Comparison of ENCODE assay signal across 34 cellular contexts in genomic region chr5:128015478-128015877, GRCh38.
"Had no signal": no experiment of that assay in that cellular context is flagged by ENCODE, and none has a peak within 500 bp of the region (broad histone marks: within the 10 kb centered on the region; RNA-seq: fewer than 3 reads in every experiment).

No MANE protein-coding gene starts in this region.

- H3K4me1 ChIP-seq: ascending aorta, Peyer's patch had no signal

- H3K4me2 ChIP-seq: SK-N-SH had no signal

- H3K4me3 ChIP-seq: ascending aorta, cardiac muscle cell, Peyer's patch, SJSA1 had no signal

- H3K27ac ChIP-seq: ascending aorta, cardiac muscle cell, Peyer's patch, SJSA1 had no signal

- H3K36me3 Mint-ChIP-seq: activated naive CD8-positive, alpha-beta T cell treated with anti-CD3 and anti-CD28 coated beads, Interleukin-2, amount 10 ng/mL, durations not matched to agents 7 days and 5 days had no signal

- H3K27ac Mint-ChIP-seq: activated CD4-positive, alpha-beta T cell treated with anti-CD3 and anti-CD28 coated beads, Interleukin-2, amount 10 ng/mL, durations not matched to agents 24 days and 14 days; activated CD8-positive, alpha-beta T cell treated with anti-CD3 and anti-CD28 coated beads for 36 hours; activated naive CD8-positive, alpha-beta T cell treated with anti-CD3 and anti-CD28 coated beads, Interleukin-2, amount 10 ng/mL, durations not matched to agents 7 days and 5 days; activated T-cell treated with anti-CD3 and anti-CD28 coated beads, Interleukin-2, amount 50 U/mL, for 72 hours; activated T-helper 17 cell treated with anti-CD3 and anti-CD28 coated beads, Interleukin-2, amount 50 U/mL, for 72 hours; T-helper 1 cell treated with Interleukin-12 subunit alpha and Interleukin-12 subunit beta and Interleukin-4 antibody, amounts not matched to agents 30 μg/mL and 1 μg/mL, for 36 hours; T-helper 2 cell treated with Interferon-gamma antibody and Interleukin-4, amounts not matched to agents 5 μg/mL and 100 μg/mL, for 36 hours had no signal

- H3K9me3 ChIP-seq: ascending aorta, Peyer's patch, SJSA1, SK-N-SH had no signal

- H3K36me3 ChIP-seq: ascending aorta, cardiac muscle cell, Peyer's patch, SJSA1 had no signal

- FAIRE-seq: TTC549 had no signal

- DNase-seq: activated CD4-positive, alpha-beta T cell treated with anti-CD3 and anti-CD28 coated beads, Interleukin-2, amount 10 ng/mL, durations not matched to agents 24 days and 14 days; activated CD4-positive, alpha-beta T cell treated with anti-CD3 and anti-CD28 coated beads, Interleukin-2, amount 50 U/mL, for 4 hours; activated CD8-positive, alpha-beta T cell treated with anti-CD3 and anti-CD28 coated beads for 36 hours; activated effector memory CD4-positive, alpha-beta T cell treated with anti-CD3 and anti-CD28 coated beads, Interleukin-2, amount 50 U/mL, for 16 hours; activated naive CD4-positive, alpha-beta T cell; activated naive CD4-positive, alpha-beta T cell treated with anti-CD3 and anti-CD28 coated beads, Interleukin-2, amount 50 U/mL, for 16 hours; activated naive CD8-positive, alpha-beta T cell treated with anti-CD3 and anti-CD28 coated beads, Interleukin-2, amount 10 ng/mL, durations not matched to agents 7 days and 5 days; activated T-cell treated with anti-CD3 and anti-CD28 coated beads, Interleukin-2, amount 50 U/mL, for 1 hour; activated T-cell treated with anti-CD3 and anti-CD28 coated beads, Interleukin-2, amount 50 U/mL, for 72 hours; amygdala; NCI-H1048; NCI-H1105 treated with DMSO at 0.1 percent for 48 hours; NCI-H146; NCI-H187; NCI-H2029 treated with DMSO at 0.1 percent for 48 hours; NCI-H2107; NCI-H2171; NCI-H446; NCI-H510A treated with DMSO at 0.1 percent for 48 hours; NCI-H526 treated with DMSO at 0.1 percent for 48 hours; NCI-H82; PC-3; Peyer's patch; RPMI8226; SHP77 treated with DMSO at 0.1 percent for 48 hours; SK-N-SH had no signal

- H3K27me3 ChIP-seq: ascending aorta, cardiac muscle cell, Peyer's patch, SJSA1 had no signal

- H3K4me1 Mint-ChIP-seq: activated CD4-positive, alpha-beta T cell treated with anti-CD3 and anti-CD28 coated beads, Interleukin-2, amount 10 ng/mL, durations not matched to agents 24 days and 14 days; activated naive CD8-positive, alpha-beta T cell treated with anti-CD3 and anti-CD28 coated beads, Interleukin-2, amount 10 ng/mL, durations not matched to agents 7 days and 5 days; activated T-helper 17 cell treated with anti-CD3 and anti-CD28 coated beads, Interleukin-2, amount 50 U/mL, for 72 hours; central memory CD8-positive, alpha-beta T cell had no signal

- H3K9ac ChIP-seq: SK-N-SH had no signal

- ATAC-seq: activated CD8-positive, alpha-beta T cell treated with anti-CD3 and anti-CD28 coated beads for 36 hours; activated T-cell treated with anti-CD3 and anti-CD28 coated beads, Interleukin-2, amount 50 U/mL, for 72 hours; activated T-helper 17 cell treated with anti-CD3 and anti-CD28 coated beads, Interleukin-2, amount 50 U/mL, for 72 hours; PC-3 had no signal

- H3K4me3 Mint-ChIP-seq: activated CD4-positive, alpha-beta T cell treated with anti-CD3 and anti-CD28 coated beads, Interleukin-2, amount 10 ng/mL, durations not matched to agents 24 days and 14 days; activated CD8-positive, alpha-beta T cell treated with anti-CD3 and anti-CD28 coated beads for 36 hours; activated naive CD8-positive, alpha-beta T cell treated with anti-CD3 and anti-CD28 coated beads, Interleukin-2, amount 10 ng/mL, durations not matched to agents 7 days and 5 days; activated T-cell treated with anti-CD3 and anti-CD28 coated beads, Interleukin-2, amount 50 U/mL, for 72 hours; activated T-helper 17 cell treated with anti-CD3 and anti-CD28 coated beads, Interleukin-2, amount 50 U/mL, for 72 hours; central memory CD8-positive, alpha-beta T cell; T-helper 1 cell treated with Interleukin-12 subunit alpha and Interleukin-12 subunit beta and Interleukin-4 antibody, amounts not matched to agents 30 μg/mL and 1 μg/mL, for 36 hours; T-helper 2 cell treated with Interferon-gamma antibody and Interleukin-4, amounts not matched to agents 5 μg/mL and 100 μg/mL, for 36 hours had no signal

- H3K27me3 Mint-ChIP-seq: activated CD4-positive, alpha-beta T cell treated with anti-CD3 and anti-CD28 coated beads, Interleukin-2, amount 10 ng/mL, durations not matched to agents 24 days and 14 days; activated CD8-positive, alpha-beta T cell treated with anti-CD3 and anti-CD28 coated beads for 36 hours; activated naive CD8-positive, alpha-beta T cell treated with anti-CD3 and anti-CD28 coated beads, Interleukin-2, amount 10 ng/mL, durations not matched to agents 7 days and 5 days; activated T-helper 17 cell treated with anti-CD3 and anti-CD28 coated beads, Interleukin-2, amount 50 U/mL, for 72 hours; central memory CD8-positive, alpha-beta T cell had no signal

- H3K9me3 Mint-ChIP-seq: activated CD4-positive, alpha-beta T cell treated with anti-CD3 and anti-CD28 coated beads, Interleukin-2, amount 10 ng/mL, durations not matched to agents 24 days and 14 days; activated CD8-positive, alpha-beta T cell treated with anti-CD3 and anti-CD28 coated beads for 36 hours; activated T-cell treated with anti-CD3 and anti-CD28 coated beads, Interleukin-2, amount 50 U/mL, for 72 hours; activated T-helper 17 cell treated with anti-CD3 and anti-CD28 coated beads, Interleukin-2, amount 50 U/mL, for 72 hours; central memory CD8-positive, alpha-beta T cell; T-helper 1 cell treated with Interleukin-12 subunit alpha and Interleukin-12 subunit beta and Interleukin-4 antibody, amounts not matched to agents 30 μg/mL and 1 μg/mL, for 36 hours; T-helper 2 cell treated with Interferon-gamma antibody and Interleukin-4, amounts not matched to agents 5 μg/mL and 100 μg/mL, for 36 hours had no signal
